ENCODE assay signal across 35 cellular contexts in the genomic region with DNA sequence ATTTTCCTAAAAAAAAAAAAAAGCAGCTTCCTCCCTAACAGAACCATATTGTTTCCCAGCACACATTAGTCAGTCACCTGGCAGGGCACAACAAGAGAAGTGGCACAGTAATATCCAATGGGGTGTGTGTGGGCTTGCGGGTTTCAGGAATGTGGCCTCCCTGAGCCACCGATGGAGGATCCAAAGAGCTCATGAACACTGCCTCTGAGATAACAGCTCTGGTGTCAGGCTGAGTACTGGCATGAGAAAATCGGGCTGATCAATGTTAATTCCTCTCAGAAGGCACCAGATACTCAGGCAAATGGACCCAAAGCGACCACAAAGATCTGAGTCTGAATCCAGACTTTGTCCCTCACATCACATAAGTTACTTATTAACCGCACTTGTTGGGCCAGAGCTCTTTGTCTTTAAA. TPM values are rescaled to one million over a fixed set of nuclear protein-coding genes. Genes with fewer than 3 reads are reported as not detected.
A peak's percentile ranks its signal among the peaks of the same experiment; 100 is the strongest.
DNase-seq lines count a peak whose midpoint lies in the region; ATAC-seq and FAIRE-seq lines count a peak whose summit lies in the region.
"Had no signal": no experiment of that assay in that cellular context is flagged by ENCODE, and none has a peak within 500 bp of the region (broad histone marks: within the 10 kb centered on the region; RNA-seq: fewer than 3 reads in every experiment).

No MANE protein-coding gene starts in this region.

- H3K9me3 ChIP-seq in small intestine (ENCODE audit: control insufficient read depth, low read depth) = no peaks in the 10 kb centered on the region
- H3K9me3 ChIP-seq: gastrocnemius medialis, thoracic aorta had no signal

- no peak overlapping the region for H3K27ac Mint-ChIP-seq in activated naive CD8-positive, alpha-beta T cell treated with anti-CD3 and anti-CD28 coated beads, Interleukin-2, amount 50 U/mL, for 24 hours
- H3K27ac Mint-ChIP-seq: activated CD8-positive, alpha-beta T cell treated with anti-CD3 and anti-CD28 coated beads for 36 hours; activated T-helper 17 cell treated with anti-CD3 and anti-CD28 coated beads, Interleukin-2, amount 50 U/mL, for 72 hours; CD8-positive, alpha-beta memory T cell; GM23338; stimulated activated naive CD8-positive, alpha-beta T cell treated with anti-CD3 and anti-CD28 coated beads, Interleukin-15, Interleukin-2, amounts not matched to agents 100 ng/mL and 50 ng/mL, for 24 hours had no signal

- no peaks in the 10 kb centered on the region for H3K36me3 ChIP-seq in small intestine (ENCODE audit: control insufficient read depth in 2 of 2, insufficient read depth in 2 of 2, low read length in 2 of 2)
- H3K36me3 ChIP-seq: breast epithelium, gastrocnemius medialis, spleen, thoracic aorta had no signal

- WGBS in small intestine, 3 donors = 12 to 48% (median 22%) methylated on average over 5 of the region's 5 CpGs

- H3K36me3 Mint-ChIP-seq in activated naive CD8-positive, alpha-beta T cell treated with anti-CD3 and anti-CD28 coated beads, Interleukin-2, amount 50 U/mL, for 24 hours (ENCODE audit: low read depth) = peaks cover 2% of the 10 kb centered on the region
- H3K36me3 Mint-ChIP-seq: CD8-positive, alpha-beta memory T cell had no signal

- peak overlapping the region; percentile 40 to 60 for H3K27ac ChIP-seq in small intestine (ENCODE audit: low read depth in 1 of 2, low read length in 1 of 2)
- H3K27ac ChIP-seq: breast epithelium, gastrocnemius medialis, spleen, thoracic aorta had no signal

- peaks cover 3 to 14% of the 10 kb centered on the region in 2 donors for H3K4me1 ChIP-seq in small intestine (ENCODE audit: control insufficient read depth in 2 of 2, insufficient read depth in 1 of 2, low read depth in 1 of 2, low read length in 1 of 2)
- H3K4me1 ChIP-seq: breast epithelium, gastrocnemius medialis had no signal

- H3K9me3 Mint-ChIP-seq in activated naive CD8-positive, alpha-beta T cell treated with anti-CD3 and anti-CD28 coated beads, Interleukin-2, amount 50 U/mL, for 24 hours = peaks cover 9% of the 10 kb centered on the region
- H3K9me3 Mint-ChIP-seq: activated CD8-positive, alpha-beta T cell treated with anti-CD3 and anti-CD28 coated beads for 36 hours; activated T-helper 17 cell treated with anti-CD3 and anti-CD28 coated beads, Interleukin-2, amount 50 U/mL, for 72 hours; stimulated activated naive CD8-positive, alpha-beta T cell treated with anti-CD3 and anti-CD28 coated beads, Interleukin-15, Interleukin-2, amounts not matched to agents 100 ng/mL and 50 ng/mL, for 24 hours had no signal

- no peaks in the 10 kb centered on the region for H3K4me1 Mint-ChIP-seq in activated naive CD8-positive, alpha-beta T cell treated with anti-CD3 and anti-CD28 coated beads, Interleukin-2, amount 50 U/mL, for 24 hours
- H3K4me1 Mint-ChIP-seq: activated T-helper 17 cell treated with anti-CD3 and anti-CD28 coated beads, Interleukin-2, amount 50 U/mL, for 72 hours; CD8-positive, alpha-beta memory T cell; GM23338 had no signal

- H3K27me3 Mint-ChIP-seq in activated naive CD8-positive, alpha-beta T cell treated with anti-CD3 and anti-CD28 coated beads, Interleukin-2, amount 50 U/mL, for 24 hours = peaks cover 8% of the 10 kb centered on the region

- H3K4me3 ChIP-seq in small intestine (ENCODE audit: low read depth in 1 of 2, low read length in 2 of 2) = no peak overlapping the region
- H3K4me3 ChIP-seq: breast epithelium, gastrocnemius medialis, GM23338, spleen, thoracic aorta had no signal

- FAIRE-seq in RCC 7860 (lab: Jason Lieb, UNC) (no peak), small intestine (lab: Jason Lieb, UNC) (no peak)
- FAIRE-seq: urothelium cell line had no signal

- H3K27me3 ChIP-seq in small intestine (ENCODE audit: control insufficient read depth in 2 of 2, insufficient read depth in 2 of 2, low read length in 2 of 2) = no peaks in the 10 kb centered on the region
- H3K27me3 ChIP-seq: breast epithelium, gastrocnemius medialis, spleen had no signal

- peak; percentile 89 for DNase-seq in DMS53 (lab: John Stamatoyannopoulos, UW)
- peak; percentile 40 for DNase-seq in RCC 7860 (ENCODE audit: low spot score)
- no peak for DNase-seq in left lobe of liver (ENCODE audit: low spot score)
- peak; percentile 87 for DNase-seq in small intestine
- DNase-seq in posterior vena cava (ENCODE audit: low spot score) = no peak
- no peak for DNase-seq in activated naive CD8-positive, alpha-beta T cell treated with anti-CD3 and anti-CD28 coated beads, Interleukin-2, amount 50 U/mL, for 24 hours
- DNase-seq: activated CD4-positive, alpha-beta T cell treated with anti-CD3 and anti-CD28 coated beads for 1 hour; activated CD8-positive, alpha-beta T cell treated with anti-CD3 and anti-CD28 coated beads for 36 hours; activated naive CD4-positive, alpha-beta T cell treated with anti-CD3 and anti-CD28 coated beads, Interleukin-2, amount 50 U/mL, for 16 hours; amniotic stem cell; CD8-positive, alpha-beta memory T cell; gastrocnemius medialis; GDM1; KG1; mammary epithelial cell; NCI-H1417 treated with DMSO at 0.1 percent for 48 hours; NCI-H2081 treated with DMSO at 0.1 percent for 48 hours; NCI-H345; NCI-H69; right cardiac atrium; SIG-M5; spleen; stimulated activated CD4-positive, alpha-beta T cell treated with anti-CD3 and anti-CD28 coated beads, Interleukin-2, amount 100 ng/mL, for 24 hours; stimulated activated CD8-positive, alpha-beta memory T cell treated with anti-CD3 and anti-CD28 coated beads, Interleukin-4, amount 100 ng/mL, for 48 hours had no signal

- H3K4me3 Mint-ChIP-seq in activated naive CD8-positive, alpha-beta T cell treated with anti-CD3 and anti-CD28 coated beads, Interleukin-2, amount 50 U/mL, for 24 hours = no peak overlapping the region
- H3K4me3 Mint-ChIP-seq: activated CD8-positive, alpha-beta T cell treated with anti-CD3 and anti-CD28 coated beads for 36 hours; activated T-helper 17 cell treated with anti-CD3 and anti-CD28 coated beads, Interleukin-2, amount 50 U/mL, for 72 hours; CD8-positive, alpha-beta memory T cell; GM23338; stimulated activated naive CD8-positive, alpha-beta T cell treated with anti-CD3 and anti-CD28 coated beads, Interleukin-15, Interleukin-2, amounts not matched to agents 100 ng/mL and 50 ng/mL, for 24 hours had no signal

- peak; percentile 95 for ATAC-seq in left lobe of liver
- ATAC-seq in GM21576 (IDR thresholded peaks at IDR 0.05; ENCODE audit: unreplicated experiment) = no peak
- ATAC-seq in activated naive CD8-positive, alpha-beta T cell treated with anti-CD3 and anti-CD28 coated beads, Interleukin-2, amount 50 U/mL, for 24 hours = no peak
- ATAC-seq: activated CD8-positive, alpha-beta T cell treated with anti-CD3 and anti-CD28 coated beads for 36 hours; activated T-helper 17 cell treated with anti-CD3 and anti-CD28 coated beads, Interleukin-2, amount 50 U/mL, for 72 hours; gastrocnemius medialis; GM23338; right cardiac atrium had no signal

- intact Hi-C loops in posterior vena cava (cut with DNase I) = no loop called here

RNA-seq across cellular contexts. Expression of gene LYPD8, which starts 2.2 kb away (rescaled TPM):
- not detected for total RNA-seq in left lobe of liver
- 1 to 10 TPM in 1 of 3 donors, under 1 TPM in 1, not detected in 1; 0.81 to 3.4 TPM for polyA plus RNA-seq in small intestine
- not detected for total RNA-seq in posterior vena cava
- total RNA-seq: activated CD8-positive, alpha-beta T cell treated with anti-CD3 and anti-CD28 coated beads for 36 hours; activated T-helper 17 cell treated with anti-CD3 and anti-CD28 coated beads, Interleukin-2, amount 50 U/mL, for 72 hours; CD8-positive, alpha-beta memory T cell; chondrocyte; GM23338; right cardiac atrium; thoracic aorta had no signal
- polyA plus RNA-seq: AG04450; BJ; CD8-positive, alpha-beta memory T cell; GM23338; mammary epithelial cell; neural cell; right cardiac atrium had no signal

RNA-seq across cellular contexts. Expression of gene OR14I1, which starts 55.2 kb away (rescaled TPM):
- total RNA-seq in left lobe of liver (not detected), posterior vena cava (not detected)
- polyA plus RNA-seq in small intestine = not detected
- total RNA-seq: activated CD8-positive, alpha-beta T cell treated with anti-CD3 and anti-CD28 coated beads for 36 hours; activated T-helper 17 cell treated with anti-CD3 and anti-CD28 coated beads, Interleukin-2, amount 50 U/mL, for 72 hours; breast epithelium; CD8-positive, alpha-beta memory T cell; chondrocyte; gastrocnemius medialis; GM23338; mammary epithelial cell; right cardiac atrium; spleen; thoracic aorta had no signal
- polyA plus RNA-seq: AG04450; BJ; CD8-positive, alpha-beta memory T cell; GM23338; mammary epithelial cell; neural cell; right cardiac atrium; spleen had no signal

Comparison
In these comparisons a context has a peak if more than half of its experiments do, and no peak if none do; other contexts are left out.
1. DNase-seq: peak in DMS53 (single experiment), RCC 7860 (single experiment) and small intestine (single experiment); none in left lobe of liver (single experiment), posterior vena cava (single experiment) and activated naive CD8-positive, alpha-beta T cell treated with anti-CD3 and anti-CD28 coated beads, Interleukin-2, amount 50 U/mL, for 24 hours (single experiment).